ENCODE assay signal across 18 cellular contexts in genomic region chr2:129329574-129329973, GRCh38.
"Had no signal": no experiment of that assay in that cellular context is flagged by ENCODE, and none has a peak within 500 bp of the region (broad histone marks: within the 10 kb centered on the region; RNA-seq: fewer than 3 reads in every experiment).

No MANE protein-coding gene starts in this region.

- FAIRE-seq: RCC 7860 had no signal

- DNase-seq: KBM-7, MG63, NCI-H1048, NCI-H1105, NCI-H1417, NCI-H1436 treated with DMSO at 0.1 percent for 48 hours, NCI-H1694, NCI-H187 treated with DMSO at 0.1 percent for 48 hours, NCI-H2081, NCI-H2107, NCI-H2227 treated with DMSO at 0.1 percent for 48 hours, NCI-H524 treated with DMSO at 0.1 percent for 48 hours, NCI-H69, NCI-H774, SHP77, SK-N-SH, SW 1271 had no signal

- H3K4me3 ChIP-seq: MG63 had no signal
